ENCODE assay signal across 8 cellular contexts in genomic region chr6:43774776-43775583, GRCh38. TPM values are rescaled to one million over a fixed set of nuclear protein-coding genes. Genes with fewer than 3 reads are reported as not detected.
DNase-seq lines count a peak whose midpoint lies in the region; ATAC-seq and TF ChIP-seq lines count a peak whose summit lies in the region.

No MANE protein-coding gene starts in this region.

- no peak overlapping the region for H3K4me3 ChIP-seq in MM.1S (ENCODE audit: low read length)

- peaks cover 98% of the 10 kb centered on the region for H3K79me2 ChIP-seq in MM.1S (ENCODE audit: low read length)

- peaks cover 6% of the 10 kb centered on the region; the same call in 1 of the 2 replicates for H4K20me1 ChIP-seq in MM.1S (ENCODE audit: insufficient read depth, low read length)

- H3F3A ChIP-seq in MM.1S (ENCODE audit: insufficient read depth, low read length) = peaks cover 18% of the 10 kb centered on the region

- no peaks in the 10 kb centered on the region for H3K9me3 Mint-ChIP-seq in chondrocyte (ENCODE audit: low read depth)

- H3K27me3 ChIP-seq in MM.1S (replicated peaks; ENCODE audit: insufficient read depth, low read length) = no peaks in the 10 kb centered on the region

- no peaks in the 10 kb centered on the region for H3K9me3 ChIP-seq in MM.1S (replicated peaks; ENCODE audit: insufficient read depth, low read length)

- no peak overlapping the region for H3K9ac ChIP-seq in MM.1S (ENCODE audit: low read length)

- peak overlapping the region; percentile 98 for H3K4me3 Mint-ChIP-seq in chondrocyte (ENCODE audit: unreplicated experiment)

- peak; percentile 39 for DNase-seq in NCI-H146 (lab: John Stamatoyannopoulos, UW)
- DNase-seq in NCI-H146 treated with DMSO at 0.1 percent for 48 hours (lab: John Stamatoyannopoulos, UW; ENCODE audit: unreplicated experiment) = no peak
- DNase-seq in MM.1S = peak; percentile 64
- DNase-seq in activated CD4-positive, CD25-positive, alpha-beta regulatory T cell treated with anti-CD3 and anti-CD28 coated beads, Interleukin-2, amount 50 U/mL, for 16 hours (ENCODE audit: low read depth, low spot score) = peak; percentile 21
- DNase-seq in chondrocyte (ENCODE audit: low spot score) = peak; percentile 49
- DNase-seq in left kidney (ENCODE audit: low read depth, low spot score) = peak; percentile 84
- peak; percentile 60 to 63 for DNase-seq in stimulated activated CD4-positive, alpha-beta T cell treated with anti-CD3 and anti-CD28 coated beads, Interleukin-4, amount 100 ng/mL, for 48 hours (ENCODE audit: low read depth in 2 of 2)

- peaks cover 23% of the 10 kb centered on the region for H3K36me3 Mint-ChIP-seq in chondrocyte (ENCODE audit: low read depth)

- peaks cover 22% of the 10 kb centered on the region for H3K4me1 ChIP-seq in MM.1S (ENCODE audit: low read length)

- no peak overlapping the region for H3K27ac ChIP-seq in MM.1S (ENCODE audit: low read length)

- TF ChIP-seq CTCF in MM.1S (IDR thresholded peaks at IDR 0.05; ENCODE audit: low read length) (peak; percentile 75), chondrocyte (IDR thresholded peaks at IDR 0.05) (peak; percentile 92)

- no peak for ATAC-seq in HG02840 (IDR thresholded peaks at IDR 0.05; ENCODE audit: low FRiP score, unreplicated experiment)

- H3K9me2 ChIP-seq in MM.1S (replicated peaks; ENCODE audit: insufficient read depth, low read length) = no peaks in the 10 kb centered on the region

- peaks cover 8% of the 10 kb centered on the region; the same call in 1 of the 2 replicates for H3K36me3 ChIP-seq in MM.1S (replicated peaks; ENCODE audit: insufficient read depth, low read length)

- no peaks in the 10 kb centered on the region for H3K27me3 Mint-ChIP-seq in chondrocyte (ENCODE audit: low read depth)

- H3K4me2 ChIP-seq in MM.1S (ENCODE audit: low read depth, low read length) = peak overlapping the region; percentile 83; the same call in 1 of the 2 replicates

- peaks cover 57% of the 10 kb centered on the region for H3K4me1 Mint-ChIP-seq in chondrocyte (ENCODE audit: low read depth)

- H2AFZ ChIP-seq in MM.1S (ENCODE audit: low read length) = no peak overlapping the region

- peak overlapping the region; percentile 74 for H3K27ac Mint-ChIP-seq in chondrocyte (ENCODE audit: unreplicated experiment)

RNA-seq across cellular contexts. Expression of gene VEGFA, which starts 5.0 kb away (rescaled TPM):
- total RNA-seq in chondrocyte = 24.8 to 139 TPM (median 137 TPM) in 3 replicates
